8 cellular contexts compared by ENCODE assay signal in the genomic region with DNA sequence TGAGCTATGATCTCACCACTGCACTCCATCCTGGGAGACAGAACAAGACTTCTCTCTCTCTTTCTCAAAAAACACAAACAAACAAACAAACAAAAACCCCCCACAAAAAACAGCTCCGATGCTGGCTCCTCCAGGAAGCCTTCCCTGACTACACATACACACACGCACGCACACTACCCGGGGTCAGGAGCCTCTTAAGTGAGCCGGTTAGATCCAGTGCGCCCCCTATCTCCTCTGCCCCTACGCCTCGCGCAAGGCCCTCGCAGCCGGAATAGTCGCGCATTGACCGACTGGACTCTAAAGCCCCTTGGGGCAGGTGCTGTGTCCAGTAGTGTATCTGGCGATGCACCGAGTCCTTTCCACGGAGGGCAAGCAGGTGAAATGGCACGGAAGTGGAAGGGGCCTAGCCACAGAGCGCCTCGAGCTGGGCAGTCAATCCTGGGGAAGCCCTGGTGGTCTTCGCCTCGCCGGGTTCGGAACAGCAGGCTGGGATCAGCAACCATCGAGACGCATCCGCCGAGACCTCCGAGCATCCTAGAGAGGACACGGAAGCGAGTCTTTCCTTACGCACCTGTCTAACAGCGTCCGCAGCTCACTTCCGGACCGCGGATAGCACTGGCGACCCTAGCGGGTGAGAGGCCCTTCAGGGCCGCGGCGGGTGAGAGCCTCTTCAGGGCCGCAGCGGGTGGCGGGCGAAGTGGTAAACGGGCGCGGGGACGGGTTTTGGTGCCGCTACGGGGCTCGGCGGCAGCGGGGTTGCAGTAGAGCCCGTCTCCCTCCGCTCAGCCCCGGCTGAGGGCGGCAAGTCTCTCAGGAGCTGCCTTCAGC. TPM values are rescaled to one million over a fixed set of nuclear protein-coding genes. Genes with fewer than 3 reads are reported as not detected.
A peak's percentile ranks its signal among the peaks of the same experiment; 100 is the strongest.
DNase-seq lines count a peak whose midpoint lies in the region; ATAC-seq and TF ChIP-seq lines count a peak whose summit lies in the region.

A gene (plus strand): TSS at position 588 of the 828 bp plus-strand sequence. CDS start 2,661 bp downstream, outside the sequence.

- H3K27ac ChIP-seq in heart right ventricle (peak within 1 kb of the TSS in 9 of 10 donors; percentile 70 to 92 (median 85)), upper lobe of left lung (peak within 1 kb of the TSS; percentile 82 to 94 (median 88))

- intact Hi-C loops in heart right ventricle (cut with DNase I) = loop anchor here in 3 of 10 donors (1.0 to 5.0 kb wide), 5 partner anchors 59 to 144 kb away; a partner anchor contains a TSS
- intact Hi-C loops in posterior cingulate gyrus (cut with DNase I) = loop anchor here (5.0 kb wide), 1 partner anchor 59 kb away; a partner anchor contains a TSS

- TF ChIP-seq POLR2A in upper lobe of left lung (IDR thresholded peaks at IDR 0.05) = peak in 3 of 4 donors; percentile 18 to 75 (median 33)

- no peak for TF ChIP-seq EP300 in upper lobe of left lung (IDR thresholded peaks at IDR 0.05)

- 0% methylated on average over 59 of the region's 59 CpGs for WGBS in heart right ventricle, 2 donors
- 1 to 2% methylated on average over 20 to 53 of the region's 59 CpGs for WGBS in upper lobe of left lung, 2 donors

- TF ChIP-seq CTCF in GM12872 (IDR thresholded peaks at IDR 0.05; ENCODE audit: insufficient read depth, low read depth, low read length) (peak; percentile 61), heart right ventricle (IDR thresholded peaks at IDR 0.05) (peak in 7 of 9 donors; percentile 22 to 55 (median 43)), upper lobe of left lung (IDR thresholded peaks at IDR 0.05) (peak in 5 of 6 experiments; percentile 16 to 46 (median 21))

- H3K4me1 ChIP-seq in adipocyte (ENCODE audit: control insufficient read depth, insufficient read depth, low read length) = peaks cover 16% of the 10 kb centered on the region
- H3K4me1 ChIP-seq in heart right ventricle = peaks cover 5 to 20% (median 13%) of the 10 kb centered on the region in 9 donors
- peaks cover 12 to 25% (median 13%) of the 10 kb centered on the region in 4 donors for H3K4me1 ChIP-seq in upper lobe of left lung

- H3K36me3 ChIP-seq in adipocyte (ENCODE audit: control insufficient read depth, insufficient read depth, low read length, severe bottlenecking) (peaks cover 33% of the 10 kb centered on the region), heart right ventricle (peaks cover 0 to 34% (median 28%) of the 10 kb centered on the region in 9 donors), upper lobe of left lung (peaks cover 4 to 32% (median 31%) of the 10 kb centered on the region in 4 donors)

- H3K4me3 ChIP-seq in adipocyte (ENCODE audit: low read length) = peak within 1 kb of the TSS; percentile 88
- H3K4me3 ChIP-seq in heart right ventricle = peak within 1 kb of the TSS; percentile 58 to 99 (median 86)
- peak within 1 kb of the TSS; percentile 81 to 98 (median 92) for H3K4me3 ChIP-seq in upper lobe of left lung

- H3K9ac ChIP-seq in adipocyte (ENCODE audit: low read length) = peak within 1 kb of the TSS; percentile 97

- ATAC-seq in HG02642 (IDR thresholded peaks at IDR 0.05; ENCODE audit: poor library complexity, unreplicated experiment) (peak; percentile 95), heart right ventricle (peak; percentile 96 to 99 (median 98)), upper lobe of left lung (ENCODE audit: low FRiP score in 2 of 2) (peak; percentile 97 to 99)

- H3K27me3 ChIP-seq in adipocyte (replicated peaks; ENCODE audit: control insufficient read depth, insufficient read depth, low read length) (no peaks in the 10 kb centered on the region), heart right ventricle (no peaks in the 10 kb centered on the region), upper lobe of left lung (no peaks in the 10 kb centered on the region)

- peak; percentile 89 for DNase-seq in NCI-H128 (lab: John Stamatoyannopoulos, UW; ENCODE audit: unreplicated experiment)
- peak; percentile 98 for DNase-seq in SW480 (ENCODE audit: low spot score)
- DNase-seq in adipocyte (ENCODE audit: low read depth) = peak; percentile 94
- DNase-seq in heart right ventricle = peak; percentile 89 to 91
- DNase-seq in posterior cingulate gyrus = peak; percentile 78 to 98 (median 88)
- DNase-seq in upper lobe of left lung = peak; percentile 91 to 94

- H3K9me3 ChIP-seq in adipocyte (ENCODE audit: control insufficient read depth, low read length) (no peaks in the 10 kb centered on the region), heart right ventricle (no peaks in the 10 kb centered on the region), upper lobe of left lung (no peaks in the 10 kb centered on the region)

RNA-seq across cellular contexts. Expression of the gene that starts here (rescaled TPM):
- total RNA-seq in heart right ventricle (10 to 100 TPM in 3 of 10 donors, 1 to 10 TPM in 7; 6.1 to 10.5 (median 7.8) TPM), upper lobe of left lung (10 to 100 TPM; 16.4 to 54.5 (median 18.2) TPM)
- 1 to 10 TPM; 2.5 to 3.6 TPM for polyA plus RNA-seq in heart right ventricle

Comparison
In these comparisons a context has a peak if more than half of its experiments do, and no peak if none do; other contexts are left out.
1. Peak in every context shown above with its lines: DNase-seq, ATAC-seq, H3K4me3 ChIP-seq and H3K27ac ChIP-seq.